18 cellular contexts compared by ENCODE assay signal in the genomic region with DNA sequence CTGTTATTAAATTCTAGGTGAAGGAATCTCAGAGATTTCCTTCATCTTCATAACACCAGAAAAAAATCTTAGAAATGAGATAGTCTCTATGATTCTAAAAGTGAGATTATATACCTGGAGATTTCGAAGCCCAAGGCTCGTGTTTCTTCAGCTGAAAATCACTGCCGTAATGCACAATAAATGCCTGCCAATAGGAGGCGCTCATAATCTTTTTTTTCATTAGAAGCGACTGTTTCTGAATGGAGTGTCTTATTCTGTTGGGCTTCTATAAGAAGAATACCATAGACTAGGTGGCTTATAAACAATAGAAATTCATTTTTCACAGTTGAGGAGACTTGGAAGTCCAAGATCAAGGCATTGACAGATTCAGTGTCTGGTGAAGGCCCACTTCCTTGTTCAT.
DNase-seq lines count a peak whose midpoint lies in the region; ATAC-seq, FAIRE-seq and TF ChIP-seq lines count a peak whose summit lies in the region.
"Had no signal": no experiment of that assay in that cellular context is flagged by ENCODE, and none has a peak within 500 bp of the region (broad histone marks: within the 10 kb centered on the region; RNA-seq: fewer than 3 reads in every experiment).

No MANE protein-coding gene starts in this region.

- in situ Hi-C loops in KBM-7 (cut with MboI; ENCODE audit: low pct_unique_long_range_greater_than_20kb, low sequenced_read_pairs) = no loop called here

- no peak overlapping the region for H3K9ac ChIP-seq in astrocyte (ENCODE audit: low read length)
- H3K9ac ChIP-seq in neural progenitor cell = no peak overlapping the region

- H4K20me1 ChIP-seq in astrocyte (ENCODE audit: insufficient read depth, low read length) (no peaks in the 10 kb centered on the region), neural progenitor cell (ENCODE audit: low read depth) (no peaks in the 10 kb centered on the region)

- H3K36me3 ChIP-seq in astrocyte (ENCODE audit: insufficient read depth, low read length) = no peaks in the 10 kb centered on the region
- no peaks in the 10 kb centered on the region for H3K36me3 ChIP-seq in neural progenitor cell
- H3K36me3 ChIP-seq in H7 (replicated peaks; ENCODE audit: control insufficient read depth, insufficient read depth, low read length) = no peaks in the 10 kb centered on the region
- H3K36me3 ChIP-seq: esophagus muscularis mucosa, vagina had no signal

- TF ChIP-seq CTCF in GM10266 (IDR thresholded peaks at IDR 0.05; ENCODE audit: control insufficient read depth, insufficient read depth, low read depth, missing control alignments) = peak; percentile 12
- TF ChIP-seq CTCF in astrocyte (IDR thresholded peaks at IDR 0.05; ENCODE audit: insufficient read depth, low read depth, low read length) = peak; percentile 4
- TF ChIP-seq CTCF in neural progenitor cell (IDR thresholded peaks at IDR 0.05) = peak; percentile 56

- H3K4me1 ChIP-seq in astrocyte (ENCODE audit: insufficient read depth, low read length) (peaks cover 2% of the 10 kb centered on the region), neural progenitor cell (peaks cover 13% of the 10 kb centered on the region)
- H3K4me1 ChIP-seq: vagina had no signal

- H3K27me3 Mint-ChIP-seq in astrocyte (ENCODE audit: low read depth, unreplicated experiment) = no peaks in the 10 kb centered on the region
- peaks cover 2% of the 10 kb centered on the region for H3K27me3 Mint-ChIP-seq in neural progenitor cell (ENCODE audit: insufficient read depth, low read depth)
- H3K27me3 Mint-ChIP-seq: CD4-positive, CD25-positive, alpha-beta regulatory T cell; stimulated activated naive CD8-positive, alpha-beta T cell treated with anti-CD3 and anti-CD28 coated beads, Interleukin-15, amount 100 ng/mL, for 72 hours had no signal

- no peaks in the 10 kb centered on the region for H3K36me3 Mint-ChIP-seq in astrocyte (ENCODE audit: low read depth, unreplicated experiment)
- H3K36me3 Mint-ChIP-seq in neural progenitor cell = no peaks in the 10 kb centered on the region
- H3K36me3 Mint-ChIP-seq: CD4-positive, CD25-positive, alpha-beta regulatory T cell had no signal

- DNase-seq in GM10266 (ENCODE audit: extremely low spot score) = no peak
- DNase-seq in KBM-7 = peak; percentile 19
- no peak for DNase-seq in astrocyte (ENCODE audit: low read depth)
- no peak for DNase-seq in neural progenitor cell (ENCODE audit: low spot score)
- no peak for DNase-seq in NCI-H1417 treated with DMSO at 0.1 percent for 48 hours (lab: John Stamatoyannopoulos, UW)
- DNase-seq in H7 = no peak
- DNase-seq: amygdala; CD4-positive, CD25-positive, alpha-beta regulatory T cell; hypothalamus; NCI-H1048; NCI-H2171 treated with DMSO at 0.1 percent for 48 hours; stimulated activated naive CD8-positive, alpha-beta T cell treated with anti-CD3 and anti-CD28 coated beads, Interleukin-15, amount 100 ng/mL, for 72 hours had no signal

- H3K9me3 Mint-ChIP-seq in astrocyte (ENCODE audit: unreplicated experiment) = no peaks in the 10 kb centered on the region
- H3K9me3 Mint-ChIP-seq in neural progenitor cell = no peaks in the 10 kb centered on the region
- H3K9me3 Mint-ChIP-seq: activated T-helper 17 cell treated with anti-CD3 and anti-CD28 coated beads, Interleukin-2, amount 50 U/mL, for 72 hours; stimulated activated naive CD8-positive, alpha-beta T cell treated with anti-CD3 and anti-CD28 coated beads, Interleukin-15, amount 100 ng/mL, for 72 hours had no signal

- no peaks in the 10 kb centered on the region for H3K79me2 ChIP-seq in astrocyte (ENCODE audit: insufficient read depth, low read length)
- H3K79me2 ChIP-seq in neural progenitor cell (ENCODE audit: low read depth) = no peaks in the 10 kb centered on the region

- H3F3A ChIP-seq in neural progenitor cell (ENCODE audit: low read depth) = no peaks in the 10 kb centered on the region

- H3K4me3 ChIP-seq in astrocyte (ENCODE audit: insufficient read depth, low read depth, low read length) (no peak overlapping the region), neural progenitor cell (no peak overlapping the region), H7 (ENCODE audit: insufficient read depth, low read depth, low read length) (no peak overlapping the region)
- H3K4me3 ChIP-seq: esophagus muscularis mucosa, SK-N-MC, vagina had no signal

- H3K4me1 Mint-ChIP-seq in astrocyte (ENCODE audit: low read depth, unreplicated experiment) = peaks cover 2% of the 10 kb centered on the region
- peaks cover 4% of the 10 kb centered on the region for H3K4me1 Mint-ChIP-seq in neural progenitor cell
- H3K4me1 Mint-ChIP-seq: activated T-helper 17 cell treated with anti-CD3 and anti-CD28 coated beads, Interleukin-2, amount 50 U/mL, for 72 hours; CD4-positive, CD25-positive, alpha-beta regulatory T cell; stimulated activated naive CD8-positive, alpha-beta T cell treated with anti-CD3 and anti-CD28 coated beads, Interleukin-15, amount 100 ng/mL, for 72 hours had no signal

- H3K4me2 ChIP-seq in astrocyte (ENCODE audit: low read length) (no peak overlapping the region), neural progenitor cell (no peak overlapping the region)

- no peak overlapping the region for H2AFZ ChIP-seq in astrocyte (ENCODE audit: low read depth, low read length)
- H2AFZ ChIP-seq in neural progenitor cell (replicated peaks) = no peak overlapping the region

- H3K27ac Mint-ChIP-seq in astrocyte (ENCODE audit: unreplicated experiment) (no peak overlapping the region), neural progenitor cell (no peak overlapping the region)
- H3K27ac Mint-ChIP-seq: activated T-helper 17 cell treated with anti-CD3 and anti-CD28 coated beads, Interleukin-2, amount 50 U/mL, for 72 hours; CD4-positive, CD25-positive, alpha-beta regulatory T cell; stimulated activated naive CD8-positive, alpha-beta T cell treated with anti-CD3 and anti-CD28 coated beads, Interleukin-15, amount 100 ng/mL, for 72 hours had no signal

- ATAC-seq in HG02623 (IDR thresholded peaks at IDR 0.05; ENCODE audit: unreplicated experiment) = no peak
- ATAC-seq: activated T-helper 17 cell treated with anti-CD3 and anti-CD28 coated beads, Interleukin-2, amount 50 U/mL, for 72 hours; left lobe of liver; stimulated activated naive CD8-positive, alpha-beta T cell treated with anti-CD3 and anti-CD28 coated beads, Interleukin-15, amount 100 ng/mL, for 72 hours had no signal

- H3K27ac ChIP-seq in astrocyte (ENCODE audit: low read depth, low read length) (no peak overlapping the region), neural progenitor cell (no peak overlapping the region)
- H3K27ac ChIP-seq: esophagus muscularis mucosa, SK-N-MC had no signal

- FAIRE-seq in astrocyte (lab: Jason Lieb, UNC) = no peak

- H3K27me3 ChIP-seq in astrocyte (ENCODE audit: insufficient read depth, low read length) (no peaks in the 10 kb centered on the region), neural progenitor cell (no peaks in the 10 kb centered on the region), H7 (ENCODE audit: control insufficient read depth, insufficient read depth, low read length) (no peaks in the 10 kb centered on the region)
- H3K27me3 ChIP-seq: esophagus muscularis mucosa, vagina had no signal

- H3K4me3 Mint-ChIP-seq in astrocyte (ENCODE audit: unreplicated experiment) = no peak overlapping the region
- H3K4me3 Mint-ChIP-seq in neural progenitor cell = no peak overlapping the region
- H3K4me3 Mint-ChIP-seq: activated T-helper 17 cell treated with anti-CD3 and anti-CD28 coated beads, Interleukin-2, amount 50 U/mL, for 72 hours; CD4-positive, CD25-positive, alpha-beta regulatory T cell; stimulated activated naive CD8-positive, alpha-beta T cell treated with anti-CD3 and anti-CD28 coated beads, Interleukin-15, amount 100 ng/mL, for 72 hours had no signal

- H3K9me3 ChIP-seq in astrocyte (ENCODE audit: insufficient read depth, low read depth, low read length) (no peaks in the 10 kb centered on the region), neural progenitor cell (ENCODE audit: low read depth) (no peaks in the 10 kb centered on the region)
- H3K9me3 ChIP-seq: esophagus muscularis mucosa, vagina had no signal

Comparison
In these comparisons a context has a peak if more than half of its experiments do, and no peak if none do; other contexts are left out.
1. CTCF ChIP-seq: peak in every context shown above with its lines; median percentile 56 in neural progenitor cell; 12 in GM10266; 4 in astrocyte.